1 cellular context compared by ENCODE assay signal in the genomic region with DNA sequence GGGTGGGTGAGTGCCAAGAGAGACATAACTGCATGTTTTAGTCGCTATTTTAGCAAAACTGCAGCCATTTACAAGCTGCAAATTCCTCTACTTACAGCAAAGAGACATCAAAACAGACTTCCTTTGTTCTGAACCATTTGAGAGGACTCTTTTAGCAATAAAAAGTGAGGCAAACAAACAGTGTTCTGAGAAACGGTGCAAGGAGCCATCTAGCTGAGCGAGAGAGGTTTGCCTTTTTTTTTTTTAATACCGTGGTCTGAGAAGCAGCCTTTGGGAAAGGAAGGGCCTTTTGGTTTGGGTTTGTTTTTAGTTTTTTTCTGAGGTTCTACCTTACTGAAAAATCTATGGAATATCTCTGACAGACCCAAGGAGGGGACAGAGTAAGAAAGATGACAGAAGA.
TF ChIP-seq lines count a peak whose summit lies in the region.

No MANE protein-coding gene starts in this region.

TF ChIP-seq in K562, 482 proteins besides CTCF, POLR2A, EP300 and RAD21 (continued from another document):
- TF ChIP-seq, protein P1, sequence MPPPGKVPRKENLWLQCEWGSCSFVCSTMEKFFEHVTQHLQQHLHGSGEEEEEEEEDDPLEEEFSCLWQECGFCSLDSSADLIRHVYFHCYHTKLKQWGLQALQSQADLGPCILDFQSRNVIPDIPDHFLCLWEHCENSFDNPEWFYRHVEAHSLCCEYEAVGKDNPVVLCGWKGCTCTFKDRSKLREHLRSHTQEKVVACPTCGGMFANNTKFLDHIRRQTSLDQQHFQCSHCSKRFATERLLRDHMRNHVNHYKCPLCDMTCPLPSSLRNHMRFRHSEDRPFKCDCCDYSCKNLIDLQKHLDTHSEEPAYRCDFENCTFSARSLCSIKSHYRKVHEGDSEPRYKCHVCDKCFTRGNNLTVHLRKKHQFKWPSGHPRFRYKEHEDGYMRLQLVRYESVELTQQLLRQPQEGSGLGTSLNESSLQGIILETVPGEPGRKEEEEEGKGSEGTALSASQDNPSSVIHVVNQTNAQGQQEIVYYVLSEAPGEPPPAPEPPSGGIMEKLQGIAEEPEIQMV (tag; conservative IDR thresholded peaks at IDR 0.05; ENCODE audit: low read depth) = no peak
- TF ChIP-seq EHMT2 (IDR thresholded peaks at IDR 0.05) (no peak), BDP1 (IDR thresholded peaks at IDR 0.05; ENCODE audit: insufficient read depth, insufficient read length) (no peak), FOS (IDR thresholded peaks at IDR 0.05; ENCODE audit: extremely low read depth, insufficient read length) (no peak)
- TF ChIP-seq, protein P2, sequence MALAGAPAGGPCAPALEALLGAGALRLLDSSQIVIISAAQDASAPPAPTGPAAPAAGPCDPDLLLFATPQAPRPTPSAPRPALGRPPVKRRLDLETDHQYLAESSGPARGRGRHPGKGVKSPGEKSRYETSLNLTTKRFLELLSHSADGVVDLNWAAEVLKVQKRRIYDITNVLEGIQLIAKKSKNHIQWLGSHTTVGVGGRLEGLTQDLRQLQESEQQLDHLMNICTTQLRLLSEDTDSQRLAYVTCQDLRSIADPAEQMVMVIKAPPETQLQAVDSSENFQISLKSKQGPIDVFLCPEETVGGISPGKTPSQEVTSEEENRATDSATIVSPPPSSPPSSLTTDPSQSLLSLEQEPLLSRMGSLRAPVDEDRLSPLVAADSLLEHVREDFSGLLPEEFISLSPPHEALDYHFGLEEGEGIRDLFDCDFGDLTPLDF (CRISPR knock-in tag; IDR thresholded peaks at IDR 0.05) = no peak
